Comparison of ENCODE assay signal across 21 cellular contexts in the genomic region with DNA sequence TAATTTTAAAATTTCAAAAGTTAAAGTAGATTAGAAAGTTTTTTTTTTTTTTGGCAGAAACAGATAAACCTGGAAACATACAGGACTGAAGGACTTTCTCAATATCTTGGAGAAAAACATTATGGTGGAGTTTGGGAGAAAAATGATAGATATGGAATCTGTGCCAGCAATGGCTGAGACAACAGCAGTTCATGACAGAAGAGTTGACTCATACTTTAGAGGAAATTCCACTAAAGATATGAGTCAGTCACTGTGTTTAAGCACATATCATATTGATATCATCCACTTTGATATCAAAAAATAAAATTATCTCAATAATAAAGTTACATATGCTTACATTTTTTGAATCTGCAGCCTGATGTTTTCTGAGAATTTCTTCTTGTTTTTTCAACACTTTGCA.
DNase-seq lines count a peak whose midpoint lies in the region; ATAC-seq, FAIRE-seq and TF ChIP-seq lines count a peak whose summit lies in the region.
"Had no signal": no experiment of that assay in that cellular context is flagged by ENCODE, and none has a peak within 500 bp of the region (broad histone marks: within the 10 kb centered on the region; RNA-seq: fewer than 3 reads in every experiment).

No MANE protein-coding gene starts in this region.

- H3K4me3 Mint-ChIP-seq in activated naive CD8-positive, alpha-beta T cell treated with anti-CD3 and anti-CD28 coated beads, Interleukin-2, amount 50 U/mL, for 24 hours = peak overlapping the region; percentile 77
- H3K4me3 Mint-ChIP-seq: neural crest cell had no signal

- CTCF ChIA-PET in IMR-90 (lab: Yijun Ruan, JAX) = no interaction called here

- H3K9me3 Mint-ChIP-seq in activated naive CD8-positive, alpha-beta T cell treated with anti-CD3 and anti-CD28 coated beads, Interleukin-2, amount 50 U/mL, for 24 hours = no peaks in the 10 kb centered on the region
- H3K9me3 Mint-ChIP-seq: activated naive CD4-positive, alpha-beta T cell treated with anti-CD3 and anti-CD28 coated beads, Interleukin-2, amount 50 U/mL, for 72 hours; neural crest cell had no signal

- no peak overlapping the region for H2BK15ac ChIP-seq in IMR-90 (ENCODE audit: low read depth, low read length)

- no peak for FAIRE-seq in HTR-8/SVneo (lab: Jason Lieb, UNC)

- no peaks in the 10 kb centered on the region for H3K27me3 ChIP-seq in IMR-90 (ENCODE audit: control insufficient read depth, insufficient read depth, low read length)
- H3K27me3 ChIP-seq: BLaER1 treated with 17β-estradiol and CSF1 and Interleukin-3, amounts not matched to agents 10 nM and 100 nM; gastroesophageal sphincter; testis had no signal

- H3K79me1 ChIP-seq in IMR-90 (ENCODE audit: low read depth in 1 of 2, low read length in 2 of 2) = no peaks in the 10 kb centered on the region

- H3K56ac ChIP-seq in IMR-90 (ENCODE audit: extremely low read depth, insufficient read depth, low read length) = no peak overlapping the region

- no peak overlapping the region for H3K4me3 ChIP-seq in IMR-90 (ENCODE audit: insufficient read depth, low read depth, low read length)
- H3K4me3 ChIP-seq: BLaER1 treated with 17β-estradiol and CSF1 and Interleukin-3, amounts not matched to agents 10 nM and 100 nM; gastroesophageal sphincter; testis had no signal

- H2BK120ac ChIP-seq in IMR-90 (ENCODE audit: low read depth, low read length) = no peak overlapping the region

- H3K9me1 ChIP-seq in IMR-90 (ENCODE audit: insufficient read depth, low read length) = no peaks in the 10 kb centered on the region

- H4K5ac ChIP-seq in IMR-90 (ENCODE audit: low read depth, low read length) = no peak overlapping the region

- BruUV-seq in IMR-90 (replicated peaks; lab: Mats Ljungman, UMichigan) = no TSS peak

- no peaks in the 10 kb centered on the region for H3K9me3 ChIP-seq in IMR-90 (ENCODE audit: control insufficient read depth, insufficient read depth, low read length)
- H3K9me3 ChIP-seq: BLaER1 treated with 17β-estradiol and CSF1 and Interleukin-3, amounts not matched to agents 10 nM and 100 nM; gastroesophageal sphincter; testis had no signal

- no peak overlapping the region for H3K9ac ChIP-seq in IMR-90 (ENCODE audit: low read depth, low read length)
- H3K9ac ChIP-seq: BLaER1 treated with 17β-estradiol and CSF1 and Interleukin-3, amounts not matched to agents 10 nM and 100 nM had no signal

- H3K36me3 ChIP-seq in IMR-90 (ENCODE audit: control insufficient read depth, insufficient read depth, low read length) = no peaks in the 10 kb centered on the region
- H3K36me3 ChIP-seq: BLaER1 treated with 17β-estradiol and CSF1 and Interleukin-3, amounts not matched to agents 10 nM and 100 nM; gastroesophageal sphincter had no signal

- dilution Hi-C loops in IMR-90 (cut with HindIII; ENCODE audit: low sequenced_read_pairs, unreplicated experiment) = no loop called here

- no peak overlapping the region for H3K18ac ChIP-seq in IMR-90 (ENCODE audit: low read depth, low read length)

- no peak for TF ChIP-seq CTCF in IMR-90 (conservative IDR thresholded peaks at IDR 0.05; ENCODE audit: low read depth, low read length)

- POLR2A ChIA-PET in IMR-90 (lab: Charles Lee; ENCODE audit: unreplicated experiment) = no interaction called here

- in situ Hi-C loops in IMR-90 (cut with MboI; ENCODE audit: low sequenced_read_pairs) = no loop called here

- no peak overlapping the region for H4K8ac ChIP-seq in IMR-90 (ENCODE audit: low read depth in 2 of 2, low read length in 2 of 2)

- no peak overlapping the region for H4K91ac ChIP-seq in IMR-90 (ENCODE audit: insufficient read depth, low read depth, low read length)

- H3K4me1 Mint-ChIP-seq in activated naive CD8-positive, alpha-beta T cell treated with anti-CD3 and anti-CD28 coated beads, Interleukin-2, amount 50 U/mL, for 24 hours = peaks cover 32% of the 10 kb centered on the region
- H3K4me1 Mint-ChIP-seq: neural crest cell had no signal

- TF ChIP-seq RAD21 in IMR-90 (IDR thresholded peaks at IDR 0.05; ENCODE audit: low read length) = no peak

- no peak overlapping the region for H3K23ac ChIP-seq in IMR-90 (ENCODE audit: low read depth, low read length)

- no peak overlapping the region for H2BK20ac ChIP-seq in IMR-90 (ENCODE audit: low read depth, low read length)

- no peak overlapping the region for H2BK5ac ChIP-seq in IMR-90 (ENCODE audit: low read depth, low read length, poor library complexity, severe bottlenecking)

- H3K4me2 ChIP-seq in IMR-90 (ENCODE audit: low read depth, low read length) = no peak overlapping the region
- H3K4me2 ChIP-seq: BLaER1 treated with 17β-estradiol and CSF1 and Interleukin-3, amounts not matched to agents 10 nM and 100 nM had no signal

- no peaks in the 10 kb centered on the region for H3K27me3 Mint-ChIP-seq in activated naive CD8-positive, alpha-beta T cell treated with anti-CD3 and anti-CD28 coated beads, Interleukin-2, amount 50 U/mL, for 24 hours

- H3K36me3 Mint-ChIP-seq in activated naive CD8-positive, alpha-beta T cell treated with anti-CD3 and anti-CD28 coated beads, Interleukin-2, amount 50 U/mL, for 24 hours (ENCODE audit: low read depth) = no peaks in the 10 kb centered on the region

- TF ChIP-seq POLR2A in IMR-90 (IDR thresholded peaks at IDR 0.05; ENCODE audit: low read depth, low read length) = no peak

- H2AK5ac ChIP-seq in IMR-90 (ENCODE audit: low read depth, low read length) = no peak overlapping the region

- H2AK9ac ChIP-seq in IMR-90 (replicated peaks; ENCODE audit: low read depth, low read length, poor library complexity) = no peak overlapping the region

- H4K20me1 ChIP-seq in IMR-90 (ENCODE audit: insufficient read depth, low read length) = no peaks in the 10 kb centered on the region
- H4K20me1 ChIP-seq: BLaER1 treated with 17β-estradiol and CSF1 and Interleukin-3, amounts not matched to agents 10 nM and 100 nM had no signal

- peak; percentile 16 for DNase-seq in EL
- DNase-seq in IMR-90 = peak; percentile 23
- DNase-seq in activated naive CD8-positive, alpha-beta T cell treated with anti-CD3 and anti-CD28 coated beads, Interleukin-2, amount 50 U/mL, for 24 hours = no peak
- peak; percentile 49 for DNase-seq in kidney tubule cell (ENCODE audit: low spot score)
- DNase-seq in HTR-8/SVneo (ENCODE audit: insufficient read length, low spot score) = no peak
- no peak for DNase-seq in Right ventricle myocardium inferior (ENCODE audit: missing footprints)
- DNase-seq in ureter (ENCODE audit: low spot score) = no peak
- DNase-seq: activated CD4-positive, alpha-beta T cell treated with anti-CD3 and anti-CD28 coated beads, Interleukin-2, amount 50 U/mL, for 4 hours; central memory CD4-positive, alpha-beta T cell; DMS79; KG1; NCI-H1105 treated with DMSO at 0.1 percent for 48 hours; retina; SHP77; stimulated activated CD4-positive, alpha-beta T cell treated with anti-CD3 and anti-CD28 coated beads, Interleukin-2, amount 100 ng/mL, for 24 hours; T-helper 9 cell; testis had no signal

- no peak overlapping the region for H3K14ac ChIP-seq in IMR-90 (replicated peaks; ENCODE audit: low read depth, low read length)

- no peak for ATAC-seq in IMR-90 (ENCODE audit: low read depth)
- no peak for ATAC-seq in activated naive CD8-positive, alpha-beta T cell treated with anti-CD3 and anti-CD28 coated beads, Interleukin-2, amount 50 U/mL, for 24 hours
- no peak for ATAC-seq in Right ventricle myocardium inferior
- ATAC-seq: gastroesophageal sphincter had no signal

- no peak overlapping the region for H2AFZ ChIP-seq in IMR-90 (replicated peaks; ENCODE audit: low read length, poor library complexity)

- H3K4me1 ChIP-seq in IMR-90 (ENCODE audit: control insufficient read depth, insufficient read depth, low read length) = no peaks in the 10 kb centered on the region
- H3K4me1 ChIP-seq: BLaER1 treated with 17β-estradiol and CSF1 and Interleukin-3, amounts not matched to agents 10 nM and 100 nM; gastroesophageal sphincter; testis had no signal

- H3K27ac Mint-ChIP-seq in activated naive CD8-positive, alpha-beta T cell treated with anti-CD3 and anti-CD28 coated beads, Interleukin-2, amount 50 U/mL, for 24 hours = peak overlapping the region; percentile 81

- H3K4ac ChIP-seq in IMR-90 (ENCODE audit: low read depth, low read length) = no peak overlapping the region

- no peak overlapping the region for H3K27ac ChIP-seq in IMR-90 (ENCODE audit: insufficient read depth, low read length)
- H3K27ac ChIP-seq: BLaER1 treated with 17β-estradiol and CSF1 and Interleukin-3, amounts not matched to agents 10 nM and 100 nM; gastroesophageal sphincter; testis had no signal

- intact Hi-C loops in IMR-90 (cut with micrococcal nuclease) (no loop called here), Right ventricle myocardium inferior (cut with DNase I) (no loop called here)

TF ChIP-seq in IMR-90, 13 proteins besides CTCF, POLR2A, EP300 and RAD21:
- TF ChIP-seq, protein P1, sequence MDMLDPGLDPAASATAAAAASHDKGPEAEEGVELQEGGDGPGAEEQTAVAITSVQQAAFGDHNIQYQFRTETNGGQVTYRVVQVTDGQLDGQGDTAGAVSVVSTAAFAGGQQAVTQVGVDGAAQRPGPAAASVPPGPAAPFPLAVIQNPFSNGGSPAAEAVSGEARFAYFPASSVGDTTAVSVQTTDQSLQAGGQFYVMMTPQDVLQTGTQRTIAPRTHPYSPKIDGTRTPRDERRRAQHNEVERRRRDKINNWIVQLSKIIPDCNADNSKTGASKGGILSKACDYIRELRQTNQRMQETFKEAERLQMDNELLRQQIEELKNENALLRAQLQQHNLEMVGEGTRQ (IDR thresholded peaks at IDR 0.05; ENCODE audit: low read depth, low read length) = no peak
- no peak for TF ChIP-seq MXI1 (IDR thresholded peaks at IDR 0.05; ENCODE audit: borderline replicate concordance, low read depth, low read length)
- TF ChIP-seq, protein P2, sequence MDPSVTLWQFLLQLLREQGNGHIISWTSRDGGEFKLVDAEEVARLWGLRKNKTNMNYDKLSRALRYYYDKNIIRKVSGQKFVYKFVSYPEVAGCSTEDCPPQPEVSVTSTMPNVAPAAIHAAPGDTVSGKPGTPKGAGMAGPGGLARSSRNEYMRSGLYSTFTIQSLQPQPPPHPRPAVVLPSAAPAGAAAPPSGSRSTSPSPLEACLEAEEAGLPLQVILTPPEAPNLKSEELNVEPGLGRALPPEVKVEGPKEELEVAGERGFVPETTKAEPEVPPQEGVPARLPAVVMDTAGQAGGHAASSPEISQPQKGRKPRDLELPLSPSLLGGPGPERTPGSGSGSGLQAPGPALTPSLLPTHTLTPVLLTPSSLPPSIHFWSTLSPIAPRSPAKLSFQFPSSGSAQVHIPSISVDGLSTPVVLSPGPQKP (IDR thresholded peaks at IDR 0.05; ENCODE audit: borderline replicate concordance, low read depth, low read length) = no peak
- no peak for TF ChIP-seq FOS (IDR thresholded peaks at IDR 0.05; ENCODE audit: low read depth, low read length)
- no peak for TF ChIP-seq NFE2L2 (IDR thresholded peaks at IDR 0.05; ENCODE audit: low read depth, low read length)
- no peak for TF ChIP-seq RCOR1 (IDR thresholded peaks at IDR 0.05; ENCODE audit: insufficient replicate concordance, low read length)

Comparison
In these comparisons a context has a peak if more than half of its experiments do, and no peak if none do; other contexts are left out.
1. DNase-seq: peak in EL (single experiment), IMR-90 (single experiment) and kidney tubule cell (single experiment); none in activated naive CD8-positive, alpha-beta T cell treated with anti-CD3 and anti-CD28 coated beads, Interleukin-2, amount 50 U/mL, for 24 hours (single experiment), HTR-8/SVneo (single experiment), Right ventricle myocardium inferior (single experiment) and ureter (single experiment).